ENCODE assay signal across 25 cellular contexts in the genomic region with DNA sequence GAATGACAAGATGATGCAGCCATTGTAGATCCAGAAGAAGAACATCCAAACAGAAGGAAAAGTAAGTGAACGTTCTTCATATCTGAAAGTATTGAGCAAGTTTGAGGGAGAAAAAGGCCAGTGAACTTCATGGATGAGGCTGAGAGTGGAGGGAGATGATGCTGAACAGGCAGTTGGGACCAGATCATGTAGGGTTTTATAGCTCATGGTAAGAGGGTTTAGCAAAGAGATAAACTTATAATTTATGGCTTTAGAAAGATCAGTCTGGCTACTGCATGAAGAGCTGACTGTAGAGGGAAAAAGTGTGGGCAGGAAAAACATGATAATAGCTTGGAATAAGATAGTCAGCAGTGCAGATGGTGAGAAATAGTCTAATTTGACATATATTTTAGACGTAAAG.
"Had no signal": no experiment of that assay in that cellular context is flagged by ENCODE, and none has a peak within 500 bp of the region (broad histone marks: within the 10 kb centered on the region; RNA-seq: fewer than 3 reads in every experiment).

No MANE protein-coding gene starts in this region.

- H3K9me3 Mint-ChIP-seq: T-helper 1 cell treated with Interleukin-12 subunit alpha and Interleukin-12 subunit beta and Interleukin-4 antibody, amounts not matched to agents 30 μg/mL and 1 μg/mL, for 36 hours; WTC11 had no signal

- H3K4me3 ChIP-seq: Peyer's patch, SJSA1 had no signal

- H3K27ac ChIP-seq: KMS-11, Peyer's patch, RWPE1, SJSA1 had no signal

- H3K36me3 ChIP-seq: Peyer's patch, SJSA1 had no signal

- H3K9ac ChIP-seq: KMS-11 had no signal

- DNase-seq: activated CD4-positive, alpha-beta T cell treated with anti-CD3 and anti-CD28 coated beads for 48 hours; activated CD4-positive, alpha-beta T cell treated with anti-CD3 and anti-CD28 coated beads, Interleukin-2, amount 50 U/mL, for 4 hours; activated CD4-positive, CD25-positive, alpha-beta regulatory T cell treated with anti-CD3 and anti-CD28 coated beads, Interleukin-2, amount 50 U/mL, for 72 hours; activated CD8-positive, alpha-beta memory T cell treated with anti-CD3 and anti-CD28 coated beads, Interleukin-2, amount 50 U/mL, for 48 hours; activated CD8-positive, alpha-beta T cell treated with anti-CD3 and anti-CD28 coated beads, Interleukin-2, amount 10 ng/mL, durations not matched to agents 7 days and 5 days; activated naive CD4-positive, alpha-beta T cell treated with anti-CD3 and anti-CD28 coated beads, Interleukin-2, amount 50 U/mL, for 16 hours; activated T-cell treated with anti-CD3 and anti-CD28 coated beads, Interleukin-2, amount 50 U/mL, for 1 hour; caudate nucleus; MM.1S; NCI-H1105; NCI-H1436; NCI-H1694 treated with DMSO at 0.1 percent for 48 hours; NCI-H2029 treated with DMSO at 0.1 percent for 48 hours; NCI-H345; NCI-H510A; NCI-H526 treated with DMSO at 0.1 percent for 48 hours; NCI-H82; Peyer's patch; Right ventricle myocardium superior; T-helper 9 cell had no signal

- H3K27ac Mint-ChIP-seq: activated CD8-positive, alpha-beta T cell treated with anti-CD3 and anti-CD28 coated beads, Interleukin-2, amount 10 ng/mL, durations not matched to agents 7 days and 5 days; T-helper 1 cell treated with Interleukin-12 subunit alpha and Interleukin-12 subunit beta and Interleukin-4 antibody, amounts not matched to agents 30 μg/mL and 1 μg/mL, for 36 hours; WTC11 had no signal

- H3K4me2 ChIP-seq: KMS-11 had no signal

- H3K4me3 Mint-ChIP-seq: activated CD8-positive, alpha-beta T cell treated with anti-CD3 and anti-CD28 coated beads, Interleukin-2, amount 10 ng/mL, durations not matched to agents 7 days and 5 days; T-helper 1 cell treated with Interleukin-12 subunit alpha and Interleukin-12 subunit beta and Interleukin-4 antibody, amounts not matched to agents 30 μg/mL and 1 μg/mL, for 36 hours; WTC11 had no signal

- H3K4me1 Mint-ChIP-seq: WTC11 had no signal

- H3K4me1 ChIP-seq: SJSA1 had no signal

- H3K36me3 Mint-ChIP-seq: WTC11 had no signal

- H3K27me3 ChIP-seq: Peyer's patch, SJSA1 had no signal

- H3K9me3 ChIP-seq: Peyer's patch, SJSA1 had no signal
